In genomic region chr4:32716090-32716620, GRCh38 we compare ENCODE assay signal across 8 cellular contexts.
DNase-seq lines count a peak whose midpoint lies in the region; ATAC-seq, FAIRE-seq and TF ChIP-seq lines count a peak whose summit lies in the region.
"Not testable (repeated sequence)": the region's sequence is repeated elsewhere in the genome, so short reads cannot be mapped to it uniquely, and the experiment has no call there.

No MANE protein-coding gene starts in this region.

- not testable (repeated sequence) for FAIRE-seq in kidney (lab: Jason Lieb, UNC)

- H3K27ac Mint-ChIP-seq in T-helper 17 cell, endodermal cell, progenitor cell of endocrine pancreas, type B pancreatic cell: not testable (repeated sequence)

- not testable (repeated sequence) for H3K9me3 Mint-ChIP-seq in endodermal cell, type B pancreatic cell
- peaks cover 10% of the 10 kb centered on the region for H3K9me3 Mint-ChIP-seq in progenitor cell of endocrine pancreas (ENCODE audit: low read depth)

- H3K4me1 Mint-ChIP-seq in T-helper 17 cell; endodermal cell; progenitor cell of endocrine pancreas (ENCODE audit: low read depth); type B pancreatic cell (ENCODE audit: unreplicated experiment): not testable (repeated sequence)

- WGBS in endodermal cell (ENCODE audit: insufficient coverage in 1 of 2, insufficient read length in 1 of 2), 2 experiments, result 94 to 95% methylated on average over 2 to 31 of the region's 42 CpGs
- 63 to 95% methylated on average over 12 to 37 of the region's 42 CpGs for WGBS in testis, 2 donors

- intact Hi-C loops in kidney (cut with DNase I); testis (cut with DNase I; ENCODE audit: low total_unique reads): not testable (repeated sequence)

- H3K9ac ChIP-seq in endodermal cell (ENCODE audit: extremely low read depth, low read length, poor library complexity, severe bottlenecking); kidney (ENCODE audit: low read length in 2 of 2): not testable (repeated sequence)

- H3K27me3 ChIP-seq in endodermal cell (ENCODE audit: control insufficient read depth, insufficient read depth, low read length, poor library complexity, severe bottlenecking); testis: not testable (repeated sequence)

- H3K9me3 ChIP-seq in T-helper 17 cell (ENCODE audit: control insufficient read depth, low read length, poor library complexity, severe bottlenecking); endodermal cell (ENCODE audit: control insufficient read depth, low read length); kidney (ENCODE audit: control insufficient read depth in 1 of 2, low read length in 2 of 2); testis: not testable (repeated sequence)

- H3K36me3 Mint-ChIP-seq in T-helper 17 cell (ENCODE audit: low read depth); endodermal cell (ENCODE audit: low read depth); progenitor cell of endocrine pancreas (ENCODE audit: insufficient read depth); type B pancreatic cell: not testable (repeated sequence)

- TF ChIP-seq CTCF in endodermal cell (conservative IDR thresholded peaks at IDR 0.05); kidney (IDR thresholded peaks at IDR 0.05; ENCODE audit: borderline replicate concordance, extremely low read depth, insufficient read depth); progenitor cell of endocrine pancreas (IDR thresholded peaks at IDR 0.05; ENCODE audit: unreplicated experiment); testis (IDR thresholded peaks at IDR 0.05); type B pancreatic cell (conservative IDR thresholded peaks at IDR 0.05): not testable (repeated sequence)

- not testable (repeated sequence) for ATAC-seq in T-helper 17 cell

- H3K4me1 ChIP-seq in endodermal cell (ENCODE audit: control insufficient read depth, insufficient read depth, low read length); kidney (ENCODE audit: control insufficient read depth in 1 of 2, insufficient read depth in 1 of 2, low read depth in 1 of 2, low read length in 2 of 2); testis: not testable (repeated sequence)

- H3K36me3 ChIP-seq in endodermal cell (ENCODE audit: control insufficient read depth, insufficient read depth, low read length); kidney (ENCODE audit: control insufficient read depth in 1 of 2, insufficient read depth in 2 of 2, low read length in 2 of 2); testis (ENCODE audit: low read depth, missing control alignments): not testable (repeated sequence)

- H3K4me3 Mint-ChIP-seq in T-helper 17 cell, result peak overlapping the region; percentile 8
- peak overlapping the region; percentile 48 for H3K4me3 Mint-ChIP-seq in endodermal cell
- peak overlapping the region; percentile 45 for H3K4me3 Mint-ChIP-seq in progenitor cell of endocrine pancreas (ENCODE audit: low read depth)
- peak overlapping the region; percentile 49 for H3K4me3 Mint-ChIP-seq in type B pancreatic cell

- H3K27me3 Mint-ChIP-seq in T-helper 17 cell; endodermal cell (ENCODE audit: insufficient read depth); progenitor cell of endocrine pancreas; type B pancreatic cell: not testable (repeated sequence)

- not testable (repeated sequence) for H3K4me3 ChIP-seq in endodermal cell (ENCODE audit: low read length); kidney (ENCODE audit: low read length in 2 of 2)
- peak overlapping the region; percentile 21 to 45 for H3K4me3 ChIP-seq in testis

- not testable (repeated sequence) for TF ChIP-seq POLR2A in testis (IDR thresholded peaks at IDR 0.05)

- not testable (repeated sequence) for H3K27ac ChIP-seq in endodermal cell (ENCODE audit: low read depth, low read length); kidney (ENCODE audit: low read depth in 2 of 2, low read length in 2 of 2); testis

- DNase-seq in NCI-H146 (lab: John Stamatoyannopoulos, UW) (peak; percentile 71), NCI-H748 (lab: John Stamatoyannopoulos, UW; ENCODE audit: unreplicated experiment) (peak; percentile 32), T-helper 17 cell (peak in 1 of 3 donors; percentile 7), kidney (peak; percentile 26)
- DNase-seq in endodermal cell; progenitor cell of endocrine pancreas (ENCODE audit: low spot score, unreplicated experiment); testis; type B pancreatic cell (ENCODE audit: extremely low spot score, unreplicated experiment): not testable (repeated sequence)
